23 cellular contexts compared by ENCODE assay signal in the genomic region with DNA sequence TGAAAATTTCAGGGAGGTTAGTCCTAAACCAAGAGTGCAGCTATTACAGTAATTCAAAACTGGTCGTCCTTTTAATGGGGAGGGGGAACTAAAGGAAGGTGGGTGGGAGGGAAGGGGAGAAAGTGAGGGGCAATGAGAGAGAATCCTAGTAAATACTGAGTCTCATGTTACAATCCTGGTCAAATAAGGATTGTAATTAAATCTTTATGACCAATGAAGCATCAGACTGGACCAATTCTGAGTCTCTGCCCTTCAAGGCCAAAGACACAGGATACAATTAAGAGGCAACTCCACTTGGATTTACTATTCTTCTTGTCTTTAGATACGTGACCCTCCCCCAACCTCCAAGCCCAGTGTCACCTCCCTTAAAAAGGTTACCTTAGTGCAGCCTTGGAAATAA.
"Had no signal": no experiment of that assay in that cellular context is flagged by ENCODE, and none has a peak within 500 bp of the region (broad histone marks: within the 10 kb centered on the region; RNA-seq: fewer than 3 reads in every experiment).

No MANE protein-coding gene starts in this region.

- H3K27me3 ChIP-seq: MG63, SJSA1 had no signal

- H3K27ac ChIP-seq: SJSA1, SK-N-MC had no signal

- H3K4me3 ChIP-seq: MG63, SJSA1, SK-N-MC had no signal

- H3K9me3 ChIP-seq: MG63, SJSA1 had no signal

- H3K4me1 ChIP-seq: SJSA1 had no signal

- DNase-seq: IMR-90, Karpas-422, KG1, MG63, NCI-H1092, NCI-H1105 treated with DMSO at 0.1 percent for 48 hours, NCI-H1417 treated with DMSO at 0.1 percent for 48 hours, NCI-H146, NCI-H1694 treated with DMSO at 0.1 percent for 48 hours, NCI-H1930, NCI-H2081, NCI-H2107, NCI-H2171 treated with DMSO at 0.1 percent for 48 hours, NCI-H226, NCI-H446, NCI-H510A, NCI-H524 treated with DMSO at 0.1 percent for 48 hours, NCI-H82, Right ventricle myocardium superior, RPMI8226, SIG-M5 had no signal

- H3K36me3 ChIP-seq: MG63, SJSA1 had no signal
